ENCODE assay signal across 8 cellular contexts in the genomic region with DNA sequence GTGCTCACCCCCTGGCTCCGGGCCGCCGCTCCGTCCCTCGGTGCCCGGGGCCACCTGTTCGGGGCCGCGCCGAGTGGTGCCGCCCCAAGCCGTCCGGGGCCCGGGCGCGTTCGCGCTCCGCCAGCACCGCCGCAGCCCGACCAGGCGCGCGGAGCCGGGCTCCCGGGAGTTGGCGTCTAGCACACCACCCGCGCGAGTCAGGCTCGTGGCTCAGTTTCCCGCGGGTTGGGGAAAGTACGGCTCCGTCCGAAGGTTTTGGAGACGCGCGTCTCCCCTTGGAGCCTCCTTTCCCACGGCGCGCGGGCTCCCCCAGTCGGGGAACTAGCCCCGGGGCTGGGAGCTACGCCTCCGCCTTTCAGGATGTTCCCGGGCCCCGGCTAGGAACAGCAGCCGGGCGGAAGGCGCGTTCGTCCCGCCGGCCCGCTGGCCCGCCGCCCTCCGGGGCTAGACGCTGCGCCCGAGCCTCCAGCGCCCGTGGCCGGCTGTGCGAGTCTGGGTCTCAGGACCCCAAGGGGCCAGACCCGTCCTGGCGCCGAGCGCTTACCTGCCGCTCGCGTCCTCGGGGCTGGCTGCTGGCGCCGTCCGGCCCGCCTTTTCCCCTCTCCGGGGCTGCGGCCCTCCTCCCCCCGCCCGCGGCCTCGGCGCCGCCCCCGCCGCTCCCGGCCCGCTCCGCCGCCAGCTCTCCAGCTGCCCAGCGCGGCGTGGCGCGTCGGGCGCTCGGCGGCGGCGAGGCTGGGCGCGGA. TPM values are rescaled to one million over a fixed set of nuclear protein-coding genes. Genes with fewer than 3 reads are reported as not detected.
DNase-seq lines count a peak whose midpoint lies in the region; ATAC-seq and TF ChIP-seq lines count a peak whose summit lies in the region.

A gene with protein sequence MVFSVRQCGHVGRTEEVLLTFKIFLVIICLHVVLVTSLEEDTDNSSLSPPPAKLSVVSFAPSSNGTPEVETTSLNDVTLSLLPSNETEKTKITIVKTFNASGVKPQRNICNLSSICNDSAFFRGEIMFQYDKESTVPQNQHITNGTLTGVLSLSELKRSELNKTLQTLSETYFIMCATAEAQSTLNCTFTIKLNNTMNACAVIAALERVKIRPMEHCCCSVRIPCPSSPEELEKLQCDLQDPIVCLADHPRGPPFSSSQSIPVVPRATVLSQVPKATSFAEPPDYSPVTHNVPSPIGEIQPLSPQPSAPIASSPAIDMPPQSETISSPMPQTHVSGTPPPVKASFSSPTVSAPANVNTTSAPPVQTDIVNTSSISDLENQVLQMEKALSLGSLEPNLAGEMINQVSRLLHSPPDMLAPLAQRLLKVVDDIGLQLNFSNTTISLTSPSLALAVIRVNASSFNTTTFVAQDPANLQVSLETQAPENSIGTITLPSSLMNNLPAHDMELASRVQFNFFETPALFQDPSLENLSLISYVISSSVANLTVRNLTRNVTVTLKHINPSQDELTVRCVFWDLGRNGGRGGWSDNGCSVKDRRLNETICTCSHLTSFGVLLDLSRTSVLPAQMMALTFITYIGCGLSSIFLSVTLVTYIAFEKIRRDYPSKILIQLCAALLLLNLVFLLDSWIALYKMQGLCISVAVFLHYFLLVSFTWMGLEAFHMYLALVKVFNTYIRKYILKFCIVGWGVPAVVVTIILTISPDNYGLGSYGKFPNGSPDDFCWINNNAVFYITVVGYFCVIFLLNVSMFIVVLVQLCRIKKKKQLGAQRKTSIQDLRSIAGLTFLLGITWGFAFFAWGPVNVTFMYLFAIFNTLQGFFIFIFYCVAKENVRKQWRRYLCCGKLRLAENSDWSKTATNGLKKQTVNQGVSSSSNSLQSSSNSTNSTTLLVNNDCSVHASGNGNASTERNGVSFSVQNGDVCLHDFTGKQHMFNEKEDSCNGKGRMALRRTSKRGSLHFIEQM (minus strand): TSS at position 571 of the 743 bp plus-strand sequence. CDS start 53,634 bp downstream, outside the sequence.

- no peaks in the 10 kb centered on the region for H4K20me1 ChIP-seq in SK-N-SH (ENCODE audit: insufficient read depth)

- no peak within 1 kb of the TSS for H3K9ac ChIP-seq in SK-N-SH

- H3K9me3 ChIP-seq in SK-N-SH (no peaks in the 10 kb centered on the region), right cardiac atrium (ENCODE audit: control insufficient read depth, low read length) (no peaks in the 10 kb centered on the region), gastrocnemius medialis (no peaks in the 10 kb centered on the region)

- TF ChIP-seq CTCF in GM12875 (IDR thresholded peaks at IDR 0.05; ENCODE audit: borderline replicate concordance, insufficient read depth, low read depth, low read length) (no peak), SK-N-SH (IDR thresholded peaks at IDR 0.05) (no peak), gastrocnemius medialis (IDR thresholded peaks at IDR 0.05 in 4 of 5, conservative IDR thresholded peaks at IDR 0.05 in 1 of 5) (no peak)

- in situ Hi-C loops in gastrocnemius medialis (cut with MboI; ENCODE audit: low sequenced_read_pairs in 4 of 4) = no loop called here

- no peaks in the 10 kb centered on the region for H3K9me2 ChIP-seq in SK-N-SH

- intact Hi-C loops in right cardiac atrium (cut with DNase I) (no loop called here), gastrocnemius medialis (cut with DNase I; ENCODE audit: low total_unique reads) (no loop called here)

- peak within 1 kb of the TSS; percentile 29 for H3K4me3 ChIP-seq in GM12875 (ENCODE audit: low read depth, low read length)
- peak within 1 kb of the TSS in 1 of 2 experiments; percentile 34; a peak in 2 of 4 replicates for H3K4me3 ChIP-seq in SK-N-SH (ENCODE audit: low read depth in 2 of 2, low read length in 1 of 2)
- peak within 1 kb of the TSS; percentile 68 for H3K4me3 ChIP-seq in right cardiac atrium (ENCODE audit: low read length)
- H3K4me3 ChIP-seq in gastrocnemius medialis = peak within 1 kb of the TSS; percentile 33 to 43 (median 36)

- TF ChIP-seq POLR2A in gastrocnemius medialis (IDR thresholded peaks at IDR 0.05) = no peak

- no peak within 1 kb of the TSS for H3K4me2 ChIP-seq in SK-N-SH

- no peak within 1 kb of the TSS for H3K27ac Mint-ChIP-seq in activated T-helper 17 cell treated with anti-CD3 and anti-CD28 coated beads, Interleukin-2, amount 50 U/mL, for 72 hours

- H3K36me3 ChIP-seq in SK-N-SH (replicated peaks in 1 of 2; ENCODE audit: control insufficient read depth in 1 of 2, insufficient read depth in 2 of 2, low read length in 1 of 2) (no peaks in the 10 kb centered on the region), gastrocnemius medialis (no peaks in the 10 kb centered on the region)

- no peak for TF ChIP-seq EP300 in SK-N-SH (IDR thresholded peaks at IDR 0.05; ENCODE audit: borderline replicate concordance in 1 of 2, low read depth in 1 of 2, low read length in 1 of 2)

- no peak for TF ChIP-seq RAD21 in SK-N-SH (IDR thresholded peaks at IDR 0.05; ENCODE audit: low read length)

- 12% methylated on average over 15 of the region's 107 CpGs for WGBS in SK-N-SH (ENCODE audit: low lambda C conversion rate)
- under 1% methylated on average over 80 of the region's 107 CpGs for WGBS in right cardiac atrium

- POLR2A ChIA-PET in SK-N-SH (lab: Yijun Ruan, JAX) = no interaction called here

- DNase-seq in SK-N-SH (peak; percentile 71), right cardiac atrium (peak; percentile 56 to 80 (median 75)), gastrocnemius medialis (peak in 1 of 2 donors; percentile 2), kidney glomerular epithelial cell (lab: John Stamatoyannopoulos, UW) (no peak), NCI-H2107 (lab: John Stamatoyannopoulos, UW) (no peak)

- no peak within 1 kb of the TSS for H3K27ac ChIP-seq in SK-N-SH (ENCODE audit: low read depth in 2 of 2, low read length in 1 of 2)
- no peak within 1 kb of the TSS for H3K27ac ChIP-seq in right cardiac atrium (ENCODE audit: low read length)
- H3K27ac ChIP-seq in gastrocnemius medialis = no peak within 1 kb of the TSS

- CTCF ChIA-PET in SK-N-SH (lab: Yijun Ruan, JAX) = interaction anchor here (0.7 kb wide), 1 partner anchor 15 kb away, joined by 3 read pairs; no protein-coding TSS in a partner anchor

- H2AFZ ChIP-seq in SK-N-SH (ENCODE audit: low read depth) = no peak within 1 kb of the TSS

- H3K9me3 Mint-ChIP-seq in activated T-helper 17 cell treated with anti-CD3 and anti-CD28 coated beads, Interleukin-2, amount 50 U/mL, for 72 hours = no peaks in the 10 kb centered on the region

- H3K27me3 Mint-ChIP-seq in activated T-helper 17 cell treated with anti-CD3 and anti-CD28 coated beads, Interleukin-2, amount 50 U/mL, for 72 hours = peaks cover 27% of the 10 kb centered on the region

- peak; percentile 83 for ATAC-seq in right cardiac atrium
- no peak for ATAC-seq in gastrocnemius medialis
- no peak for ATAC-seq in activated T-helper 17 cell treated with anti-CD3 and anti-CD28 coated beads, Interleukin-2, amount 50 U/mL, for 72 hours (replicated peaks)
- ATAC-seq in HG03521 (IDR thresholded peaks at IDR 0.05; ENCODE audit: unreplicated experiment) = no peak

- no peak within 1 kb of the TSS for H3K4me3 Mint-ChIP-seq in activated T-helper 17 cell treated with anti-CD3 and anti-CD28 coated beads, Interleukin-2, amount 50 U/mL, for 72 hours

- no peaks in the 10 kb centered on the region for H3K36me3 Mint-ChIP-seq in activated T-helper 17 cell treated with anti-CD3 and anti-CD28 coated beads, Interleukin-2, amount 50 U/mL, for 72 hours (ENCODE audit: low read depth)

- no peaks in the 10 kb centered on the region for H3F3A ChIP-seq in SK-N-SH (replicated peaks; ENCODE audit: insufficient read depth)

- no peaks in the 10 kb centered on the region for H3K79me2 ChIP-seq in SK-N-SH (ENCODE audit: insufficient read depth)

- H3K27me3 ChIP-seq in SK-N-SH (ENCODE audit: insufficient read depth) (peaks cover 42% of the 10 kb centered on the region), right cardiac atrium (ENCODE audit: control insufficient read depth, insufficient read depth) (no peaks in the 10 kb centered on the region), gastrocnemius medialis (peaks cover 3 to 22% (median 11%) of the 10 kb centered on the region in 3 donors)

- no peaks in the 10 kb centered on the region; a peak in 2 of 4 replicates for H3K4me1 ChIP-seq in SK-N-SH (ENCODE audit: control insufficient read depth in 1 of 2, insufficient read depth in 2 of 2, low read depth in 1 of 2, low read length in 1 of 2)
- H3K4me1 ChIP-seq in right cardiac atrium (ENCODE audit: control insufficient read depth, insufficient read depth, low read length) = no peaks in the 10 kb centered on the region
- H3K4me1 ChIP-seq in gastrocnemius medialis = no peaks in the 10 kb centered on the region

- H3K4me1 Mint-ChIP-seq in activated T-helper 17 cell treated with anti-CD3 and anti-CD28 coated beads, Interleukin-2, amount 50 U/mL, for 72 hours = no peaks in the 10 kb centered on the region

TF ChIP-seq in SK-N-SH, 30 proteins besides CTCF, POLR2A, EP300 and RAD21 (continues in another document):
- no peak for TF ChIP-seq POLR2AphosphoS5 (IDR thresholded peaks at IDR 0.05; ENCODE audit: low read depth, low read length)

RNA-seq across cellular contexts. Expression of the gene that starts here (rescaled TPM):
- 0.08 and 0.23 TPM in 2 replicates for polyA plus RNA-seq in SK-N-SH (2012; rRNA removed)
- polyA plus RNA-seq in SK-N-SH (2012; cell fraction: cytosol; rRNA removed) = 0.19 and 0.22 TPM in 2 replicates
- polyA plus RNA-seq in SK-N-SH (2012; cell fraction: nucleus; rRNA removed) = 0.28 and 0.30 TPM in 2 replicates
- total RNA-seq in right cardiac atrium = under 1 TPM; 0.34 to 0.70 (median 0.51) TPM
- polyA plus RNA-seq in right cardiac atrium = 0.59 TPM
- under 1 TPM in 2 of 4 donors, not detected in 2; 0.11 to 0.16 TPM for total RNA-seq in gastrocnemius medialis
- not detected for total RNA-seq in activated T-helper 17 cell treated with anti-CD3 and anti-CD28 coated beads, Interleukin-2, amount 50 U/mL, for 72 hours

Comparison
In these comparisons a context has a peak if more than half of its experiments do, and no peak if none do; other contexts are left out.
1. Peak in DNase-seq in SK-N-SH; RNA of the gene not detected or under 1 TPM.
2. Peak in DNase-seq, ATAC-seq and H3K4me3 ChIP-seq in right cardiac atrium; RNA of the gene not detected or under 1 TPM.